In genomic region chr22:19718255-19719054, GRCh38 we compare ENCODE assay signal across 8 cellular contexts. TPM values are rescaled to one million over a fixed set of nuclear protein-coding genes. Genes with fewer than 3 reads are reported as not detected.
DNase-seq lines count a peak whose midpoint lies in the region; ATAC-seq and TF ChIP-seq lines count a peak whose summit lies in the region.

No MANE protein-coding gene starts in this region.

- DNase-seq in BJ (ENCODE audit: low read depth) (no peak), HT-29 (ENCODE audit: low spot score) (no peak), hippocampal formation (lab: John Stamatoyannopoulos, UW) (no peak)
- no peak for DNase-seq in central memory CD8-positive, alpha-beta T cell (ENCODE audit: low spot score in 2 of 2)

- H3K4me3 ChIP-seq in BJ (ENCODE audit: low read depth, low read length) (peak overlapping the region; percentile 84), mononuclear cell (ENCODE audit: low read length) (peak overlapping the region; percentile 39)

- no peaks in the 10 kb centered on the region for H3K9me3 Mint-ChIP-seq in central memory CD8-positive, alpha-beta T cell

- H3K27ac Mint-ChIP-seq in central memory CD8-positive, alpha-beta T cell (ENCODE audit: low read depth), result no peak overlapping the region

- H3K36me3 Mint-ChIP-seq in central memory CD8-positive, alpha-beta T cell (ENCODE audit: insufficient read depth), result peaks cover 2% of the 10 kb centered on the region

- H3K36me3 ChIP-seq in BJ (ENCODE audit: control insufficient read depth, insufficient read depth, low read length), result peaks cover 17% of the 10 kb centered on the region

- peaks cover 2% of the 10 kb centered on the region; the same call in 1 of the 2 replicates for H3K27me3 ChIP-seq in BJ (ENCODE audit: control insufficient read depth, insufficient read depth, low read length)
- peaks cover 36% of the 10 kb centered on the region for H3K27me3 ChIP-seq in mononuclear cell (ENCODE audit: insufficient read depth, low read length)

- no peaks in the 10 kb centered on the region for H3K4me1 Mint-ChIP-seq in central memory CD8-positive, alpha-beta T cell

- no peaks in the 10 kb centered on the region for H3K9me3 ChIP-seq in mononuclear cell (ENCODE audit: low read depth, low read length)

- POLR2A ChIA-PET in BJ (lab: Charles Lee), result no interaction called here

- ATAC-seq in HG03045 (IDR thresholded peaks at IDR 0.05; ENCODE audit: unreplicated experiment) (peak; percentile 12), GM19397 (IDR thresholded peaks at IDR 0.05; ENCODE audit: unreplicated experiment) (no peak), HG03439 (IDR thresholded peaks at IDR 0.05; ENCODE audit: unreplicated experiment) (no peak)
- peak; percentile 38 for ATAC-seq in central memory CD8-positive, alpha-beta T cell (replicated peaks; ENCODE audit: extremely low read depth, poor library complexity, severe bottlenecking)

- peaks cover 36% of the 10 kb centered on the region for H3K4me1 ChIP-seq in mononuclear cell (ENCODE audit: insufficient read depth, low read length)

- no peak overlapping the region for H3K4me3 Mint-ChIP-seq in central memory CD8-positive, alpha-beta T cell

- CTCF ChIA-PET in BJ (lab: Yijun Ruan, JAX), result interaction anchor here (1.0 to 1.3 kb wide), 3 partner anchors 39 to 192 kb away, joined by 3 to 4 read pairs (median 4); no protein-coding TSS in a partner anchor

- TF ChIP-seq CTCF in BJ (IDR thresholded peaks at IDR 0.05; ENCODE audit: insufficient read depth, low read depth, low read length), result no peak

- peaks cover 40% of the 10 kb centered on the region for H3K27me3 Mint-ChIP-seq in central memory CD8-positive, alpha-beta T cell

RNA-seq across cellular contexts. Expression of gene SEPTIN5, which starts 4.2 kb away (rescaled TPM):
- 21.0 and 38.8 TPM in 2 replicates for polyA plus RNA-seq in BJ (2011; rRNA removed)
- 30.5 and 33.7 TPM in 2 replicates for polyA minus RNA-seq in BJ (2011; rRNA and poly(A)+ RNA removed)
- total RNA-seq in mononuclear cell, result 20.9 TPM
- 0.42 TPM in 1 of 2 replicates, not detected in the other for total RNA-seq in HT-29 (2014; rRNA removed; shearing (Covaris generic))

RNA-seq across cellular contexts. Expression of gene GP1BB, which starts 4.9 kb away (rescaled TPM):
- 1.3 and 4.2 TPM in 2 replicates for polyA plus RNA-seq in BJ (2011; rRNA removed)
- polyA minus RNA-seq in BJ (2011; rRNA and poly(A)+ RNA removed), result 0.95 and 1.2 TPM in 2 replicates
- total RNA-seq in mononuclear cell, result 36.1 TPM
- total RNA-seq in HT-29 (2014; rRNA removed; shearing (Covaris generic)), result not detected in 2 replicates

RNA-seq across cellular contexts. Expression of gene TBX1, which starts 42.1 kb away (rescaled TPM):
- not detected in 2 replicates for polyA plus RNA-seq in BJ (2011; rRNA removed)
- not detected in 2 replicates for polyA minus RNA-seq in BJ (2011; rRNA and poly(A)+ RNA removed)
- not detected for total RNA-seq in mononuclear cell
- total RNA-seq in HT-29 (2014; rRNA removed; shearing (Covaris generic)), result not detected in 2 replicates

Comparison
In these comparisons a context has a peak if more than half of its experiments do, and no peak if none do; other contexts are left out.
1. ATAC-seq: peak in HG03045 (single experiment) and central memory CD8-positive, alpha-beta T cell (single experiment); none in GM19397 (single experiment) and HG03439 (single experiment).
2. RNA of gene SEPTIN5, which starts 4.2 kb away (total RNA-seq): 20.9 TPM in mononuclear cell (single experiment); 0.42 TPM in HT-29; every median in the first group is over 10 times any median in the second.
3. RNA of gene GP1BB, which starts 4.9 kb away (total RNA-seq): 36.1 TPM in mononuclear cell (single experiment); not detected in HT-29; every median in the first group is over 10 times any median in the second.